ENCODE assay signal across 21 cellular contexts in genomic region chrX:11265352-11265751, GRCh38. TPM values are rescaled to one million over a fixed set of nuclear protein-coding genes. Genes with fewer than 3 reads are reported as not detected.
DNase-seq lines count a peak whose midpoint lies in the region; ATAC-seq and TF ChIP-seq lines count a peak whose summit lies in the region.
"Had no signal": no experiment of that assay in that cellular context is flagged by ENCODE, and none has a peak within 500 bp of the region (broad histone marks: within the 10 kb centered on the region; RNA-seq: fewer than 3 reads in every experiment).

No MANE protein-coding gene starts in this region.

- no peak overlapping the region for H2AFZ ChIP-seq in fibroblast of lung (ENCODE audit: low read length)
- H2AFZ ChIP-seq: hepatocyte had no signal

- no peaks in the 10 kb centered on the region for H3K9me3 ChIP-seq in heart left ventricle
- no peaks in the 10 kb centered on the region for H3K9me3 ChIP-seq in fibroblast of lung (ENCODE audit: control insufficient read depth, insufficient read depth, low read depth, low read length)
- H3K9me3 ChIP-seq in psoas muscle = no peaks in the 10 kb centered on the region
- H3K9me3 ChIP-seq in vagina = no peaks in the 10 kb centered on the region
- no peaks in the 10 kb centered on the region for H3K9me3 ChIP-seq in effector memory CD4-positive, alpha-beta T cell (ENCODE audit: control insufficient read depth, low read length)
- no peaks in the 10 kb centered on the region for H3K9me3 ChIP-seq in ovary
- H3K9me3 ChIP-seq: A549, BLaER1, thyroid gland had no signal

- peak overlapping the region in 7 of 12 donors; percentile 4 to 47 (median 30) for H3K4me3 ChIP-seq in heart left ventricle
- peak overlapping the region in 2 of 4 experiments; percentile 14 to 31 for H3K4me3 ChIP-seq in fibroblast of lung (replicated peaks in 1 of 4; ENCODE audit: control extremely low read depth in 1 of 4, insufficient read depth in 1 of 4, low read depth in 3 of 4, low read length in 4 of 4)
- H3K4me3 ChIP-seq in psoas muscle = peak overlapping the region; percentile 41
- no peak overlapping the region for H3K4me3 ChIP-seq in vagina
- H3K4me3 ChIP-seq in effector memory CD4-positive, alpha-beta T cell (ENCODE audit: insufficient read depth, low read depth, low read length, poor library complexity, severe bottlenecking) = no peak overlapping the region
- no peak overlapping the region for H3K4me3 ChIP-seq in ovary
- H3K4me3 ChIP-seq: A549, BLaER1, cardiac muscle cell, hepatocyte, thyroid gland had no signal

- no peak for TF ChIP-seq CTCF in heart left ventricle (IDR thresholded peaks at IDR 0.05)
- TF ChIP-seq CTCF in fibroblast of lung (conservative IDR thresholded peaks at IDR 0.05 in 1 of 2, IDR thresholded peaks at IDR 0.05 in 1 of 2; ENCODE audit: low read depth in 1 of 2, low read length in 2 of 2) = no peak
- no peak for TF ChIP-seq CTCF in psoas muscle (IDR thresholded peaks at IDR 0.05)
- TF ChIP-seq CTCF in vagina (IDR thresholded peaks at IDR 0.05) = no peak
- TF ChIP-seq CTCF in ovary (IDR thresholded peaks at IDR 0.05) = no peak

- in situ Hi-C loops in KBM-7 (cut with MboI; ENCODE audit: low pct_unique_long_range_greater_than_20kb, low sequenced_read_pairs) = no loop called here

- no peak overlapping the region for H3K9ac ChIP-seq in fibroblast of lung (ENCODE audit: insufficient read depth, low read length)
- H3K9ac ChIP-seq: BLaER1 had no signal

- WGBS in heart left ventricle, 4 donors = 32 to 63% (median 58%) methylated on average over 3 of the region's 3 CpGs
- 7 to 27% (median 23%) methylated on average over 3 of the region's 3 CpGs for WGBS in psoas muscle, 3 donors
- 18 to 32% (median 28%) methylated on average over 3 of the region's 3 CpGs for WGBS in ovary, 3 donors

- H4K20me1 ChIP-seq in fibroblast of lung (ENCODE audit: control insufficient read depth, extremely low read depth, insufficient read depth, low read length) = no peaks in the 10 kb centered on the region

- H3K36me3 ChIP-seq in heart left ventricle (no peaks in the 10 kb centered on the region), fibroblast of lung (ENCODE audit: control insufficient read depth, insufficient read depth, low read length) (no peaks in the 10 kb centered on the region), psoas muscle (ENCODE audit: insufficient read depth in 1 of 2, low read depth in 1 of 2) (no peaks in the 10 kb centered on the region), vagina (no peaks in the 10 kb centered on the region), ovary (no peaks in the 10 kb centered on the region)
- H3K36me3 ChIP-seq in effector memory CD4-positive, alpha-beta T cell (ENCODE audit: control insufficient read depth, insufficient read depth, low read length) = no peaks in the 10 kb centered on the region
- H3K36me3 ChIP-seq: BLaER1, cardiac muscle cell, thyroid gland had no signal

- peak overlapping the region in 8 of 12 donors; percentile 3 to 52 (median 17) for H3K27ac ChIP-seq in heart left ventricle
- no peak overlapping the region for H3K27ac ChIP-seq in fibroblast of lung (ENCODE audit: insufficient read depth, low read length)
- H3K27ac ChIP-seq in psoas muscle = peak overlapping the region; percentile 24
- H3K27ac ChIP-seq in vagina = peak overlapping the region; percentile 30
- no peak overlapping the region for H3K27ac ChIP-seq in effector memory CD4-positive, alpha-beta T cell (ENCODE audit: insufficient read depth, low read length, poor library complexity, severe bottlenecking)
- no peak overlapping the region for H3K27ac ChIP-seq in ovary
- H3K27ac ChIP-seq: A549, BLaER1, cardiac muscle cell, dorsolateral prefrontal cortex, hepatocyte had no signal

- peak overlapping the region; percentile 68 for H3K4me2 ChIP-seq in fibroblast of lung (ENCODE audit: extremely low read depth, insufficient read depth, low read length)
- H3K4me2 ChIP-seq: A549, BLaER1, hepatocyte had no signal

- no peaks in the 10 kb centered on the region for H3K27me3 ChIP-seq in heart left ventricle
- H3K27me3 ChIP-seq in fibroblast of lung (ENCODE audit: control insufficient read depth, insufficient read depth, low read length) = no peaks in the 10 kb centered on the region
- no peaks in the 10 kb centered on the region for H3K27me3 ChIP-seq in psoas muscle (ENCODE audit: insufficient read depth in 3 of 3, low read length in 2 of 3)
- H3K27me3 ChIP-seq in vagina = no peaks in the 10 kb centered on the region
- H3K27me3 ChIP-seq in effector memory CD4-positive, alpha-beta T cell (replicated peaks; ENCODE audit: control insufficient read depth, insufficient read depth, low read length, poor library complexity, severe bottlenecking) = no peaks in the 10 kb centered on the region
- H3K27me3 ChIP-seq in ovary = no peaks in the 10 kb centered on the region
- H3K27me3 ChIP-seq: cardiac muscle cell, hepatocyte, thyroid gland had no signal

- DNase-seq in heart left ventricle (no peak), left ventricle myocardium superior (no peak), fibroblast of lung (ENCODE audit: low read depth in 2 of 2) (no peak), psoas muscle (no peak), vagina (ENCODE audit: extremely low spot score in 2 of 2) (no peak), ovary (no peak), KBM-7 (no peak)
- no peak for DNase-seq in effector memory CD4-positive, alpha-beta T cell
- DNase-seq: activated T-cell treated with anti-CD3 and anti-CD28 coated beads, Interleukin-2, amount 50 U/mL, for 1 hour; Calu3; dorsolateral prefrontal cortex; immature natural killer cell; NCI-H146; NCI-H526 treated with DMSO at 0.1 percent for 48 hours had no signal

- intact Hi-C loops in heart left ventricle (cut with DNase I) (no loop called here), left ventricle myocardium superior (cut with micrococcal nuclease) (no loop called here), psoas muscle (cut with DNase I) (no loop called here), vagina (cut with DNase I) (no loop called here), ovary (cut with DNase I) (no loop called here)

- peaks cover 0 to 13% (median 0%) of the 10 kb centered on the region in 12 donors for H3K4me1 ChIP-seq in heart left ventricle
- peaks cover 4% of the 10 kb centered on the region for H3K4me1 ChIP-seq in fibroblast of lung (ENCODE audit: control insufficient read depth, extremely low read depth, insufficient read depth, low read length)
- H3K4me1 ChIP-seq in psoas muscle = no peaks in the 10 kb centered on the region
- H3K4me1 ChIP-seq in vagina = no peaks in the 10 kb centered on the region
- H3K4me1 ChIP-seq in effector memory CD4-positive, alpha-beta T cell (ENCODE audit: control insufficient read depth, insufficient read depth, low read length, poor library complexity, severe bottlenecking) = no peaks in the 10 kb centered on the region
- H3K4me1 ChIP-seq in ovary (ENCODE audit: insufficient read depth) = peaks cover 1% of the 10 kb centered on the region
- H3K4me1 ChIP-seq: A549 had no signal

- TF ChIP-seq POLR2A in heart left ventricle (IDR thresholded peaks at IDR 0.05) = no peak
- no peak for TF ChIP-seq POLR2A in vagina (IDR thresholded peaks at IDR 0.05)
- TF ChIP-seq POLR2A in ovary (IDR thresholded peaks at IDR 0.05) = no peak

- ATAC-seq in heart left ventricle (no peak), left ventricle myocardium superior (no peak), psoas muscle (peak in 2 of 4 donors; percentile 60 to 75)
- ATAC-seq: A549; activated CD4-positive, CD25-positive, alpha-beta regulatory T cell treated with anti-CD3 and anti-CD28 coated beads, Interleukin-2, amount 50 U/mL, for 24 hours had no signal

- no peaks in the 10 kb centered on the region for H3K79me2 ChIP-seq in fibroblast of lung (ENCODE audit: control insufficient read depth, insufficient read depth, low read length)

- no peak for TF ChIP-seq EP300 in ovary (IDR thresholded peaks at IDR 0.05)

RNA-seq across cellular contexts. Expression of gene AMELX, which starts 27.9 kb away (rescaled TPM):
- total RNA-seq in heart left ventricle (not detected), left ventricle myocardium superior (not detected), fibroblast of lung (not detected in 2 replicates), psoas muscle (not detected), vagina (not detected), ovary (not detected)
- polyA plus RNA-seq in heart left ventricle (not detected), fibroblast of lung (not detected in 2 replicates), psoas muscle (not detected), ovary (not detected)
- polyA plus RNA-seq in fibroblast of lung (2012) = not detected in 2 replicates
- not detected in 2 replicates for polyA minus RNA-seq in fibroblast of lung (ENCODE audit: low replicate concordance)
- total RNA-seq: Calu3, cardiac muscle cell, dorsolateral prefrontal cortex, hepatocyte, lower leg skin, thyroid gland had no signal
- polyA plus RNA-seq: A549, cardiac muscle cell, hepatocyte, immature natural killer cell had no signal

Comparison
In these comparisons a context has a peak if more than half of its experiments do, and no peak if none do; other contexts are left out.
1. H3K27ac ChIP-seq: peak in heart left ventricle (8 of 12), psoas muscle (single experiment) and vagina (single experiment); none in fibroblast of lung (single experiment), effector memory CD4-positive, alpha-beta T cell (single experiment) and ovary (0 of 2).
2. H3K4me3 ChIP-seq: peak in heart left ventricle (7 of 12) and psoas muscle (single experiment); none in vagina (0 of 2), effector memory CD4-positive, alpha-beta T cell (single experiment) and ovary (single experiment).